In the genomic region with DNA sequence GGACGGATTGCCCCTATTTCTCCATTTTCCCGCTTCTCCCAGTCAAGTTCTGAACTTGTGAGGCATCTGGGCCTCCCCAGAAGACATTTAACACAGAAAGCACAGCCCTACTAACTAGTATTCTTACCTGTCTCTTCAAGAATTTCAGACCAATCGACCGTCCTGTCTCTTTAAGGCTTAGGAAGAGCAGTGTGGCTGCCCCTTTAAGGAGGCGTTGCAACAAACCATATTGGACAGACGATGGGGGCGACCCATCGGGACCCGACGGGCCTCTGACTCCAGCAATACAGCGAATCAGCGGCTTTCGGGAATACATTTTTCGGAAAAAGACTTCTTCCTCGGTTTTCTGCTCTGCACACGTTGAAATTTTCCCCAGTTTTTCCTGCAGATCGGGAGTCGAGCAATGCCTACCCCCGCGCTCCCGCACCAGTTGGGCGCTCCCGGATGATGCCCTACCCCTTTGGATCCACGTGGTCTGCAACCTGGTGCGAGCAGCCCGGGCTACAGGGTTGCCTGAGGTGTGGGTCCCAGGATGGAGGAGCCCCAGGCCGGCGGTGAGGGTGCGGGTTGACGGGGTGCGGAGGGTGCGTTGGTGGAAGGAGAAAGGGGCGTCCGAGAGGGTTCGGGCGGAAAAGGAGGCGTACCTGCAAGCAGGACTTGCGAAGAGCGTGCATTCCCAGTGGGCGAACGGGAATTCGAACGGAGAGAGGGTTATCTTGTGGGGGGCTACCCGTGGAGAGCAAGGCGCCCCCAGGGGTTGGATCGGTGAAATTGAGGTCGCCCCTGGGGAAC, we compare ENCODE assay signal across 1 cellular context.
TF ChIP-seq lines count a peak whose summit lies in the region.

Gene POLR1G, plus strand, starts transcription at position 480 of the 792 bp plus-strand sequence. Its CDS starts 53 bp downstream, at position 533.

TF ChIP-seq in HepG2, 621 proteins besides CTCF, POLR2A, EP300 and RAD21 (continued from another document and continues in another):
- TF ChIP-seq, protein P1, sequence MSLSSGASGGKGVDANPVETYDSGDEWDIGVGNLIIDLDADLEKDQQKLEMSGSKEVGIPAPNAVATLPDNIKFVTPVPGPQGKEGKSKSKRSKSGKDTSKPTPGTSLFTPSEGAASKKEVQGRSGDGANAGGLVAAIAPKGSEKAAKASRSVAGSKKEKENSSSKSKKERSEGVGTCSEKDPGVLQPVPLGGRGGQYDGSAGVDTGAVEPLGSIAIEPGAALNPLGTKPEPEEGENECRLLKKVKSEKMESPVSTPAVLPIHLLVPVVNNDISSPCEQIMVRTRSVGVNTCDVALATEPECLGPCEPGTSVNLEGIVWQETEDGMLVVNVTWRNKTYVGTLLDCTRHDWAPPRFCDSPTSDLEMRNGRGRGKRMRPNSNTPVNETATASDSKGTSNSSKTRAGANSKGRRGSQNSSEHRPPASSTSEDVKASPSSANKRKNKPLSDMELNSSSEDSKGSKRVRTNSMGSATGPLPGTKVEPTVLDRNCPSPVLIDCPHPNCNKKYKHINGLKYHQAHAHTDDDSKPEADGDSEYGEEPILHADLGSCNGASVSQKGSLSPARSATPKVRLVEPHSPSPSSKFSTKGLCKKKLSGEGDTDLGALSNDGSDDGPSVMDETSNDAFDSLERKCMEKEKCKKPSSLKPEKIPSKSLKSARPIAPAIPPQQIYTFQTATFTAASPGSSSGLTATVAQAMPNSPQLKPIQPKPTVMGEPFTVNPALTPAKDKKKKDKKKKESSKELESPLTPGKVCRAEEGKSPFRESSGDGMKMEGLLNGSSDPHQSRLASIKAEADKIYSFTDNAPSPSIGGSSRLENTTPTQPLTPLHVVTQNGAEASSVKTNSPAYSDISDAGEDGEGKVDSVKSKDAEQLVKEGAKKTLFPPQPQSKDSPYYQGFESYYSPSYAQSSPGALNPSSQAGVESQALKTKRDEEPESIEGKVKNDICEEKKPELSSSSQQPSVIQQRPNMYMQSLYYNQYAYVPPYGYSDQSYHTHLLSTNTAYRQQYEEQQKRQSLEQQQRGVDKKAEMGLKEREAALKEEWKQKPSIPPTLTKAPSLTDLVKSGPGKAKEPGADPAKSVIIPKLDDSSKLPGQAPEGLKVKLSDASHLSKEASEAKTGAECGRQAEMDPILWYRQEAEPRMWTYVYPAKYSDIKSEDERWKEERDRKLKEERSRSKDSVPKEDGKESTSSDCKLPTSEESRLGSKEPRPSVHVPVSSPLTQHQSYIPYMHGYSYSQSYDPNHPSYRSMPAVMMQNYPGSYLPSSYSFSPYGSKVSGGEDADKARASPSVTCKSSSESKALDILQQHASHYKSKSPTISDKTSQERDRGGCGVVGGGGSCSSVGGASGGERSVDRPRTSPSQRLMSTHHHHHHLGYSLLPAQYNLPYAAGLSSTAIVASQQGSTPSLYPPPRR (CRISPR knock-in tag; IDR thresholded peaks at IDR 0.05; ENCODE audit: borderline replicate concordance) = no peak; the same call in 1 of the 2 replicates
- peak; percentile 72; the same call in 1 of the 2 replicates for TF ChIP-seq ZFY (CRISPR knock-in tag; IDR thresholded peaks at IDR 0.05)
- TF ChIP-seq TBL1XR1 (IDR thresholded peaks at IDR 0.05; ENCODE audit: borderline replicate concordance, low read length, partially characterized antibody) = peak; percentile 22
- TF ChIP-seq PHF20 (CRISPR knock-in tag; IDR thresholded peaks at IDR 0.05) = peak; percentile 64
- TF ChIP-seq FOXK1 (CRISPR knock-in tag; IDR thresholded peaks at IDR 0.05; ENCODE audit: borderline replicate concordance, low read depth) = peak; percentile 32; the same call in 1 of the 2 replicates
- peak; percentile 54; the same call in 1 of the 2 replicates for TF ChIP-seq ZBTB43 (CRISPR knock-in tag; conservative IDR thresholded peaks at IDR 0.05)
- TF ChIP-seq, protein P2, sequence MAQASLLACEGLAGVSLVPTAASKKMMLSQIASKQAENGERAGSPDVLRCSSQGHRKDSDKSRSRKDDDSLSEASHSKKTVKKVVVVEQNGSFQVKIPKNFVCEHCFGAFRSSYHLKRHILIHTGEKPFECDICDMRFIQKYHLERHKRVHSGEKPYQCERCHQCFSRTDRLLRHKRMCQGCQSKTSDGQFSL (CRISPR knock-in tag; IDR thresholded peaks at IDR 0.05) = no peak
- peak; percentile 31; the same call in 1 of the 2 replicates for TF ChIP-seq ZMYM3 (CRISPR knock-in tag; IDR thresholded peaks at IDR 0.05)
- no peak for TF ChIP-seq ZNF3 (CRISPR knock-in tag; IDR thresholded peaks at IDR 0.05)
- TF ChIP-seq JUNB (CRISPR knock-in tag; IDR thresholded peaks at IDR 0.05; ENCODE audit: borderline replicate concordance) = 0 out of 2 replicates have a peak, but pooled peaks have one; percentile 41
- 0 out of 2 replicates have a peak, but pooled peaks have one; percentile 51 for TF ChIP-seq HNRNPL (IDR thresholded peaks at IDR 0.05; ENCODE audit: low read depth, low read length)
- TF ChIP-seq REPIN1 (CRISPR knock-in tag; IDR thresholded peaks at IDR 0.05; ENCODE audit: borderline replicate concordance, low read depth) = peak; percentile 42; the same call in 1 of the 2 replicates
- TF ChIP-seq, protein P3, sequence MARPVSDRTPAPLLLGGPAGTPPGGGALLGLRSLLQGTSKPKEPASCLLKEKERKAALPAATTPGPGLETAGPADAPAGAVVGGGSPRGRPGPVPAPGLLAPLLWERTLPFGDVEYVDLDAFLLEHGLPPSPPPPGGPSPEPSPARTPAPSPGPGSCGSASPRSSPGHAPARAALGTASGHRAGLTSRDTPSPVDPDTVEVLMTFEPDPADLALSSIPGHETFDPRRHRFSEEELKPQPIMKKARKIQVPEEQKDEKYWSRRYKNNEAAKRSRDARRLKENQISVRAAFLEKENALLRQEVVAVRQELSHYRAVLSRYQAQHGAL (CRISPR knock-in tag; IDR thresholded peaks at IDR 0.05; ENCODE audit: not compliant biosample characterization) = no peak
- no peak for TF ChIP-seq ZBTB44 (CRISPR knock-in tag; IDR thresholded peaks at IDR 0.05)
- no peak for TF ChIP-seq ZNF503 (CRISPR knock-in tag; IDR thresholded peaks at IDR 0.05)
- TF ChIP-seq MAFG (CRISPR knock-in tag; IDR thresholded peaks at IDR 0.05) = no peak
- no peak for TF ChIP-seq CERS6 (CRISPR knock-in tag; IDR thresholded peaks at IDR 0.05)
- TF ChIP-seq ZNF382 (CRISPR knock-in tag; IDR thresholded peaks at IDR 0.05; ENCODE audit: borderline replicate concordance) = no peak
- no peak for TF ChIP-seq SMAD9 (CRISPR knock-in tag; IDR thresholded peaks at IDR 0.05)
- TF ChIP-seq ISX (CRISPR knock-in tag; conservative IDR thresholded peaks at IDR 0.05) = no peak
- TF ChIP-seq PLRG1 (conservative IDR thresholded peaks at IDR 0.05) = no peak
- TF ChIP-seq NONO (IDR thresholded peaks at IDR 0.05) = peak; percentile 35; the same call in 1 of the 2 replicates
- peak; percentile 52 for TF ChIP-seq NONO (CRISPR knock-in tag; conservative IDR thresholded peaks at IDR 0.05)
- no peak for TF ChIP-seq ZNF784 (CRISPR knock-in tag; IDR thresholded peaks at IDR 0.05; ENCODE audit: borderline replicate concordance)
- no peak for TF ChIP-seq ZNF33A (CRISPR knock-in tag; IDR thresholded peaks at IDR 0.05; ENCODE audit: borderline replicate concordance)
- TF ChIP-seq ZNF737 (CRISPR knock-in tag; IDR thresholded peaks at IDR 0.05; ENCODE audit: borderline replicate concordance) = no peak
- TF ChIP-seq ZNF546 (CRISPR knock-in tag; conservative IDR thresholded peaks at IDR 0.05) = 0 out of 2 replicates have a peak, but pooled peaks have one; percentile 56
- TF ChIP-seq NR1H2 (CRISPR knock-in tag; IDR thresholded peaks at IDR 0.05; ENCODE audit: borderline replicate concordance, low read depth) = no peak
- no peak for TF ChIP-seq ZNF253 (CRISPR knock-in tag; IDR thresholded peaks at IDR 0.05; ENCODE audit: borderline replicate concordance)
- no peak for TF ChIP-seq ZUFSP (CRISPR knock-in tag; IDR thresholded peaks at IDR 0.05; ENCODE audit: borderline replicate concordance)
- TF ChIP-seq, protein P4, sequence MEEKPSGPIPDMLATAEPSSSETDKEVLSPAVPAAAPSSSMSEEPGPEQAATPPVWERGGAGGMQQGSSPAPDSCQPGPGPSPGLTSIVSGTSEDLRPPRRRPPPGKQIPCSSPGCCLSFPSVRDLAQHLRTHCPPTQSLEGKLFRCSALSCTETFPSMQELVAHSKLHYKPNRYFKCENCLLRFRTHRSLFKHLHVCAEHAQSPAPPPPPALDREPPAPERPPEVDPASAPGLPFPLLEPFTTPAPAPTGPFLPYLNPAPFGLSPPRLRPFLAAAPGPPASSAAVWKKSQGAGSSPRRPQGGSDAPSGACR (CRISPR knock-in tag; IDR thresholded peaks at IDR 0.05) = no peak
- TF ChIP-seq RCOR2 (CRISPR knock-in tag; IDR thresholded peaks at IDR 0.05) = no peak
- 0 out of 2 replicates have a peak, but pooled peaks have one; percentile 18 for TF ChIP-seq ZNF580 (CRISPR knock-in tag; IDR thresholded peaks at IDR 0.05; ENCODE audit: borderline replicate concordance, low read depth)
- TF ChIP-seq BRF2 (CRISPR knock-in tag; IDR thresholded peaks at IDR 0.05) = 0 out of 2 replicates have a peak, but pooled peaks have one; percentile 41
- TF ChIP-seq ZNF138 (CRISPR knock-in tag; IDR thresholded peaks at IDR 0.05; ENCODE audit: low read depth) = no peak
- peak; percentile 22; the same call in 1 of the 2 replicates for TF ChIP-seq ARHGAP35 (CRISPR knock-in tag; IDR thresholded peaks at IDR 0.05; ENCODE audit: borderline replicate concordance)
- TF ChIP-seq EZH2 (conservative IDR thresholded peaks at IDR 0.05; ENCODE audit: low read depth, low read length) = no peak
- TF ChIP-seq ONECUT2 (CRISPR knock-in tag; IDR thresholded peaks at IDR 0.05) = no peak
